Comparison of ENCODE assay signal across 1 cellular context in the genomic region with DNA sequence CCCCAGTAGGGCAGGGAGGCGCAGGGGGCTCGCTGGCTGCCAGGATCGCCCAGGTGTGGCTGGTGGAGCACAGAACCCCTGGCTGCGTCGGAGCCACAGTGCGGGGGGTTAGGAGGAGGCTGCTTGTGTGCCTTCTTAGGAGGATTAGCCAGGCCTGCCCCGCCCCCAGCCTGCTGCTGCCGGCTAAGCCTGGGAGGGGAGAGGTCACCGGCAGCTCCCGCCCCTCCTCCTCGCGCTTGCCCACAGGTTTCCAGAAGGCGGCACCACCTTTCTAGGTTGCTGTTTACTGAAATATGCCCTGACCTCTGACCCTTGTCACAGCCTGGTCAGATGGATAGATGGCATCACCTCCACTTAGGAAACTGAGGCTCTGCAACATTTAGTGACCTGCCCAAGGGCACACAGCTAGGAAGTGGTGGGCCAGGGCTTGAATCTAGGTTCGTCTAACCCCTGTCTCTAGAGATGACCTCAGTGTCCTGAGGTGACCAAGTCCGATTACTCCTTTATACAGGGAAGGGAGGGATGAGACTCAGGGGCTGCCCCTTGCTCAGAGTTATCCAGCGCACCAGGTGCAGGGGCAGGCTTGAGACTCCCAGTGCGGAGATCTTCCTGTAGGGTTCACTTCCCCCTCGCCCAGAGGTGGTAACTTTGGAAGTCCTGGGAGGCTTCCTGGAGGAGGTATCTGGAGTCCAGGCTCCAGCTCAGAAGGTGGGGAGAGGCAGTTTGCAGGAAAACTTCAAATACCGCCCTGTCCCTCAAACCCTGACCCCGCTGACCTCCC.
A peak's percentile ranks its signal among the peaks of the same experiment; 100 is the strongest.
TF ChIP-seq lines count a peak whose summit lies in the region.

No MANE protein-coding gene starts in this region.

TF ChIP-seq in K562, 482 proteins besides CTCF, POLR2A, EP300 and RAD21:
- TF ChIP-seq POLR2B (IDR thresholded peaks at IDR 0.05; ENCODE audit: low read depth, partially characterized antibody) (no peak), CBX2 (IDR thresholded peaks at IDR 0.05; ENCODE audit: insufficient read depth, low read length, poor library complexity, severe bottlenecking) (no peak), DIDO1 (tag; IDR thresholded peaks at IDR 0.05; ENCODE audit: low read depth) (no peak), ZKSCAN1 (IDR thresholded peaks at IDR 0.05; ENCODE audit: low read depth, low read length) (no peak), BRD4 (IDR thresholded peaks at IDR 0.05) (no peak), SNIP1 (IDR thresholded peaks at IDR 0.05; ENCODE audit: low read depth) (no peak), E2F8 (IDR thresholded peaks at IDR 0.05; ENCODE audit: low read depth, partially characterized antibody) (no peak), NR2C2 (CRISPR knock-in tag; IDR thresholded peaks at IDR 0.05) (peak; percentile 52; the same call in 1 of the 2 replicates), NR2C2 (tag; IDR thresholded peaks at IDR 0.05) (peak; percentile 87), PHTF2 (CRISPR knock-in tag; IDR thresholded peaks at IDR 0.05) (no peak), HNRNPLL (IDR thresholded peaks at IDR 0.05; ENCODE audit: low read depth, low read length, poor library complexity, severe bottlenecking) (no peak), NR2C1 (IDR thresholded peaks at IDR 0.05) (peak; percentile 88), NR2C1 (tag; IDR thresholded peaks at IDR 0.05) (peak; percentile 90), ZNF174 (CRISPR knock-in tag; IDR thresholded peaks at IDR 0.05) (no peak), MAZ (CRISPR knock-in tag; conservative IDR thresholded peaks at IDR 0.05 in 1 of 2, IDR thresholded peaks at IDR 0.05 in 1 of 2) (peak in 1 of 2 experiments; percentile 64; a peak in 2 of 4 replicates), HNRNPH1 (optimal IDR thresholded peaks at IDR 0.05; ENCODE audit: low read depth, low read length) (no peak), FOXM1 (IDR thresholded peaks at IDR 0.05; ENCODE audit: low read depth) (no peak), FOXM1 (CRISPR knock-in tag; IDR thresholded peaks at IDR 0.05; ENCODE audit: low read depth) (no peak), KLF16 (IDR thresholded peaks at IDR 0.05) (no peak), XRCC3 (IDR thresholded peaks at IDR 0.05) (no peak), CHAMP1 (IDR thresholded peaks at IDR 0.05) (no peak), ZC3H8 (IDR thresholded peaks at IDR 0.05) (no peak), TCFL5 (CRISPR knock-in tag; conservative IDR thresholded peaks at IDR 0.05) (no peak), HMBOX1 (IDR thresholded peaks at IDR 0.05) (no peak), DMBX1 (CRISPR knock-in tag; IDR thresholded peaks at IDR 0.05; ENCODE audit: borderline replicate concordance) (no peak), RBM17 (IDR thresholded peaks at IDR 0.05; ENCODE audit: borderline replicate concordance, low read depth, low read length) (no peak), NRF1 (conservative IDR thresholded peaks at IDR 0.05 in 1 of 2, IDR thresholded peaks at IDR 0.05 in 1 of 2) (peak; percentile 68 to 75), ZNF224 (CRISPR knock-in tag; IDR thresholded peaks at IDR 0.05) (no peak), MAFK (IDR thresholded peaks at IDR 0.05; ENCODE audit: low read length) (no peak), CXXC5 (CRISPR knock-in tag; IDR thresholded peaks at IDR 0.05) (no peak), ZFP36 (IDR thresholded peaks at IDR 0.05; ENCODE audit: low read depth, low read length, partially characterized antibody) (peak; percentile 90), BACH1 (tag; IDR thresholded peaks at IDR 0.05) (no peak), U2AF1 (optimal IDR thresholded peaks at IDR 0.05; ENCODE audit: low read depth, low read length) (no peak), MAFF (IDR thresholded peaks at IDR 0.05; ENCODE audit: low read length) (no peak), ATF7 (IDR thresholded peaks at IDR 0.05) (no peak), NR4A1 (CRISPR knock-in tag; IDR thresholded peaks at IDR 0.05) (no peak), NR4A1 (tag; IDR thresholded peaks at IDR 0.05) (no peak), CREB5 (CRISPR knock-in tag; IDR thresholded peaks at IDR 0.05) (no peak), SIX5 (IDR thresholded peaks at IDR 0.05; ENCODE audit: borderline replicate concordance in 1 of 2, insufficient read depth in 1 of 2, low read depth in 1 of 2, low read length in 2 of 2) (no peak), ZNF778 (CRISPR knock-in tag; IDR thresholded peaks at IDR 0.05) (no peak), TAF9B (IDR thresholded peaks at IDR 0.05; ENCODE audit: partially characterized antibody) (no peak), SMAD2 (IDR thresholded peaks at IDR 0.05; ENCODE audit: low read depth, low read length) (no peak), ZNF77 (CRISPR knock-in tag; IDR thresholded peaks at IDR 0.05) (no peak), PHF20 (IDR thresholded peaks at IDR 0.05; ENCODE audit: partially characterized antibody) (no peak), NBN (IDR thresholded peaks at IDR 0.05; ENCODE audit: low read depth) (no peak), EHMT2 (IDR thresholded peaks at IDR 0.05) (no peak), ZNF146 (CRISPR knock-in tag; IDR thresholded peaks at IDR 0.05; ENCODE audit: unreplicated experiment) (no peak), MEF2A (IDR thresholded peaks at IDR 0.05; ENCODE audit: control insufficient read depth, low read depth, low read length) (no peak), ZBTB7A (IDR thresholded peaks at IDR 0.05; ENCODE audit: borderline replicate concordance, control insufficient read depth, low read depth, low read length) (peak; percentile 53; the same call in 1 of the 2 replicates)
- TF ChIP-seq, protein P1, sequence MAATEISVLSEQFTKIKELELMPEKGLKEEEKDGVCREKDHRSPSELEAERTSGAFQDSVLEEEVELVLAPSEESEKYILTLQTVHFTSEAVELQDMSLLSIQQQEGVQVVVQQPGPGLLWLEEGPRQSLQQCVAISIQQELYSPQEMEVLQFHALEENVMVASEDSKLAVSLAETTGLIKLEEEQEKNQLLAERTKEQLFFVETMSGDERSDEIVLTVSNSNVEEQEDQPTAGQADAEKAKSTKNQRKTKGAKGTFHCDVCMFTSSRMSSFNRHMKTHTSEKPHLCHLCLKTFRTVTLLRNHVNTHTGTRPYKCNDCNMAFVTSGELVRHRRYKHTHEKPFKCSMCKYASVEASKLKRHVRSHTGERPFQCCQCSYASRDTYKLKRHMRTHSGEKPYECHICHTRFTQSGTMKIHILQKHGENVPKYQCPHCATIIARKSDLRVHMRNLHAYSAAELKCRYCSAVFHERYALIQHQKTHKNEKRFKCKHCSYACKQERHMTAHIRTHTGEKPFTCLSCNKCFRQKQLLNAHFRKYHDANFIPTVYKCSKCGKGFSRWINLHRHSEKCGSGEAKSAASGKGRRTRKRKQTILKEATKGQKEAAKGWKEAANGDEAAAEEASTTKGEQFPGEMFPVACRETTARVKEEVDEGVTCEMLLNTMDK (IDR thresholded peaks at IDR 0.05; ENCODE audit: borderline replicate concordance, insufficient read depth, low read depth, low read length, poor library complexity, severe bottlenecking) = no peak
- TF ChIP-seq, protein P2, sequence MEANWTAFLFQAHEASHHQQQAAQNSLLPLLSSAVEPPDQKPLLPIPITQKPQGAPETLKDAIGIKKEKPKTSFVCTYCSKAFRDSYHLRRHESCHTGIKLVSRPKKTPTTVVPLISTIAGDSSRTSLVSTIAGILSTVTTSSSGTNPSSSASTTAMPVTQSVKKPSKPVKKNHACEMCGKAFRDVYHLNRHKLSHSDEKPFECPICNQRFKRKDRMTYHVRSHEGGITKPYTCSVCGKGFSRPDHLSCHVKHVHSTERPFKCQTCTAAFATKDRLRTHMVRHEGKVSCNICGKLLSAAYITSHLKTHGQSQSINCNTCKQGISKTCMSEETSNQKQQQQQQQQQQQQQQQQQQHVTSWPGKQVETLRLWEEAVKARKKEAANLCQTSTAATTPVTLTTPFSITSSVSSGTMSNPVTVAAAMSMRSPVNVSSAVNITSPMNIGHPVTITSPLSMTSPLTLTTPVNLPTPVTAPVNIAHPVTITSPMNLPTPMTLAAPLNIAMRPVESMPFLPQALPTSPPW (CRISPR knock-in tag; IDR thresholded peaks at IDR 0.05) = peak; percentile 30; the same call in 1 of the 2 replicates
- TF ChIP-seq, protein P3, sequence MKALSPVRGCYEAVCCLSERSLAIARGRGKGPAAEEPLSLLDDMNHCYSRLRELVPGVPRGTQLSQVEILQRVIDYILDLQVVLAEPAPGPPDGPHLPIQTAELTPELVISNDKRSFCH (CRISPR knock-in tag; IDR thresholded peaks at IDR 0.05) = no peak
- TF ChIP-seq, protein P3 (tag; IDR thresholded peaks at IDR 0.05) = no peak
